Comparison of ENCODE assay signal across 8 cellular contexts in the genomic region with DNA sequence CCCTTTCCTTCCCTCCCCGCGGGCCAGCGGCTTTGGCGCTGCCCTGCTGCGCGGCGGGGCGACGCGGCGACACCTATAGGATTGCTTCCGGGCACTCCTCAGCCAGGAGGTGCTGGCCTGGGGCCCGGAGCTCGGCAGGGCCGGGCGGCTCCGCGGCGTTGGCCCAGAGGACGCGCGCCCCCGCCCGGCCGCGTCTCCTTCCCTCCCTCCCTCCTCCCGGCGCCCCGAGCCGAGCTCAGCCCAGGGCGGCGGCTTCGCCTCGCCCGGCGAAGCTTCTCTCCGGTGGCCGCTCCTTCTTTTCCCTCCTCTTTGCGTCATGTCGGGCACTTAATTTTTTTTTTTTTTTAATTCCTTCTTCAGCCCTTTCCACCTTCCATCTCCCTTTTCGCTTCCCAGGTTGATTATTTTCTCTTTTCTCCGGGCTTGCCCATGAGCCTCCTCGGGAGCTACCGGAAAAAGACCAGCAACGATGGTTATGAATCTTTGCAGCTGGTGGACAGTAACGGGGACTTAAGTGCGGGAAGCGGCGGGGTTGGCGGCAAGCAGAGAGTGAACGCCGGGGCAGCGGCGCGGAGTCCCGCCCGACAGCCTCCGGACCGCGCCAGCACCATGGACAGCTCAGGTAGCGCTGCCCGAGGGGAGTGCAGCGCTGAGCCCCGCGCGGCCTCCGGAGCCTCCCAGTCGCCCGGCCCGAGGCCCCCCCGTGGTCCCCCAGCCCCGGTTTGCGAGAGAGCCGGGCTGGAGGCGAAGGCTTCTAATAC. TPM values are rescaled to one million over a fixed set of nuclear protein-coding genes. Genes with fewer than 3 reads are reported as not detected.
DNase-seq lines count a peak whose midpoint lies in the region; ATAC-seq and TF ChIP-seq lines count a peak whose summit lies in the region.

A gene (plus strand): TSS at position 227 of the 761 bp plus-strand sequence. CDS start 203 bp downstream, at position 430.

- H3K27me3 ChIP-seq in parathyroid adenoma (ENCODE audit: control insufficient read depth, insufficient read depth, low read length) (no peaks in the 10 kb centered on the region), upper lobe of right lung (peaks cover 25% of the 10 kb centered on the region)

- peak within 1 kb of the TSS; percentile 36 for H3K4me3 ChIP-seq in parathyroid adenoma (ENCODE audit: low read depth, low read length)
- H3K4me3 ChIP-seq in upper lobe of right lung, result peak within 1 kb of the TSS; percentile 40

- peak within 1 kb of the TSS; percentile 90 for H2AFZ ChIP-seq in parathyroid adenoma

- no peaks in the 10 kb centered on the region for H3K79me2 ChIP-seq in parathyroid adenoma

- DNase-seq in M059J (ENCODE audit: low read depth), result peak; percentile 66
- peak in 4 of 5 donors; percentile 15 to 53 (median 18) for DNase-seq in T-helper 1 cell
- DNase-seq in amygdala (lab: John Stamatoyannopoulos, UW), result peak in 44 of 56 donors; percentile 12 to 80 (median 61)
- peak; percentile 78 for DNase-seq in left cardiac atrium
- peak; percentile 88 for DNase-seq in upper lobe of right lung

- TF ChIP-seq CTCF in parathyroid adenoma (IDR thresholded peaks at IDR 0.05), result no peak
- TF ChIP-seq CTCF in upper lobe of right lung (IDR thresholded peaks at IDR 0.05), result no peak

- H3K4me2 ChIP-seq in parathyroid adenoma (ENCODE audit: low read length), result peak within 1 kb of the TSS; percentile 69

- H3K27ac ChIP-seq in parathyroid adenoma (peak within 1 kb of the TSS; percentile 79), upper lobe of right lung (no peak within 1 kb of the TSS)

- no peak within 1 kb of the TSS for H3K9ac ChIP-seq in parathyroid adenoma

- H3K36me3 ChIP-seq in parathyroid adenoma (ENCODE audit: control insufficient read depth, insufficient read depth, low read length) (no peaks in the 10 kb centered on the region), upper lobe of right lung (no peaks in the 10 kb centered on the region)

- H3K9me3 ChIP-seq in parathyroid adenoma (ENCODE audit: control insufficient read depth, low read length) (no peaks in the 10 kb centered on the region), upper lobe of right lung (no peaks in the 10 kb centered on the region)

- H3K4me1 ChIP-seq in parathyroid adenoma (no peaks in the 10 kb centered on the region), upper lobe of right lung (no peaks in the 10 kb centered on the region)

- ATAC-seq in GM18498 (IDR thresholded peaks at IDR 0.05; ENCODE audit: unreplicated experiment), result peak; percentile 63
- peak; percentile 99 to 100 for ATAC-seq in left cardiac atrium
- peak; percentile 99 for ATAC-seq in upper lobe of right lung
- no peak for ATAC-seq in GM19324 (IDR thresholded peaks at IDR 0.05; ENCODE audit: low FRiP score, unreplicated experiment)

- intact Hi-C loops in left cardiac atrium (cut with DNase I) (no loop called here), upper lobe of right lung (cut with DNase I) (no loop called here)

RNA-seq across cellular contexts. Expression of the gene that starts here (rescaled TPM):
- 5.3 and 7.9 TPM in 2 replicates for total RNA-seq in M059J (2014; rRNA removed; shearing (Covaris generic))
- total RNA-seq in left cardiac atrium, result 10 to 100 TPM; 13.8 to 15.4 TPM
- 6.6 TPM for total RNA-seq in upper lobe of right lung

Comparison
In these comparisons a context has a peak if more than half of its experiments do, and no peak if none do; other contexts are left out.
1. DNase-seq: peak in every context shown above with its lines; median percentile 88 in upper lobe of right lung; 78 in left cardiac atrium; 66 in M059J; 61 in amygdala; 18 in T-helper 1 cell.